8 cellular contexts compared by ENCODE assay signal in genomic region chr17:37650419-37651003, GRCh38. TPM values are rescaled to one million over a fixed set of nuclear protein-coding genes. Genes with fewer than 3 reads are reported as not detected.
A peak's percentile ranks its signal among the peaks of the same experiment; 100 is the strongest.
DNase-seq lines count a peak whose midpoint lies in the region; ATAC-seq and TF ChIP-seq lines count a peak whose summit lies in the region.

No MANE protein-coding gene starts in this region.

- no peak for ATAC-seq in HG03354 (IDR thresholded peaks at IDR 0.05; ENCODE audit: poor library complexity, severe bottlenecking, unreplicated experiment)

- no peaks in the 10 kb centered on the region for H3K9me3 Mint-ChIP-seq in CD4-positive, alpha-beta memory T cell

- no peaks in the 10 kb centered on the region for H3K4me1 Mint-ChIP-seq in CD4-positive, alpha-beta memory T cell

- intact Hi-C loops in transverse colon (cut with DNase I; ENCODE audit: low total_unique reads), result no loop called here
- intact Hi-C loops in CD4-positive, alpha-beta memory T cell (cut with micrococcal nuclease), result no loop called here

- CTCF ChIA-PET in CD4-positive, alpha-beta memory T cell (lab: Charles Lee; ENCODE audit: partially characterized antibody), result no interaction called here

- H3K36me3 ChIP-seq in transverse colon, result no peaks in the 10 kb centered on the region
- no peaks in the 10 kb centered on the region for H3K36me3 ChIP-seq in CD4-positive, alpha-beta memory T cell (ENCODE audit: insufficient read depth, low read length)

- peaks cover 7% of the 10 kb centered on the region for H3K27me3 ChIP-seq in transverse colon
- peaks cover 11% of the 10 kb centered on the region for H3K27me3 ChIP-seq in CD4-positive, alpha-beta memory T cell (ENCODE audit: insufficient read depth, low read length)

- TF ChIP-seq POLR2A in transverse colon (IDR thresholded peaks at IDR 0.05), result no peak

- in situ Hi-C loops in ACHN (cut with HindIII; ENCODE audit: low pct_ligation_motif_present, low pct_unique_long_range_greater_than_20kb, low sequenced_read_pairs), result no loop called here
- in situ Hi-C loops in transverse colon (cut with MboI; ENCODE audit: low pct_ligation_motif_present in 1 of 4, low pct_unique_long_range_greater_than_20kb in 1 of 4, low sequenced_read_pairs in 3 of 4), result no loop called here

- WGBS in transverse colon (ENCODE audit: low coverage in 1 of 2), 2 donors, result 51 to 59% methylated on average over 6 of the region's 6 CpGs

- peak; percentile 16; the same call in 1 of the 2 replicates for TF ChIP-seq CTCF in GM12875 (IDR thresholded peaks at IDR 0.05; ENCODE audit: borderline replicate concordance, insufficient read depth, low read depth, low read length)
- peak; percentile 51 for TF ChIP-seq CTCF in foreskin fibroblast (IDR thresholded peaks at IDR 0.05; ENCODE audit: low read depth, low read length)
- TF ChIP-seq CTCF in transverse colon (IDR thresholded peaks at IDR 0.05), result peak; percentile 5 to 48 (median 40)

- H3K4me3 ChIP-seq in GM12875 (ENCODE audit: low read depth, low read length), result no peak overlapping the region
- no peak overlapping the region for H3K4me3 ChIP-seq in foreskin fibroblast (ENCODE audit: low read depth in 1 of 2, low read length in 2 of 2)
- no peak overlapping the region for H3K4me3 ChIP-seq in transverse colon
- H3K4me3 ChIP-seq in CD4-positive, alpha-beta memory T cell (ENCODE audit: low read length in 2 of 2), result no peak overlapping the region

- no peak overlapping the region for H3K4me3 Mint-ChIP-seq in CD4-positive, alpha-beta memory T cell

- DNase-seq in ACHN, result peak; percentile 73
- DNase-seq in RKO (ENCODE audit: low spot score), result peak; percentile 72
- peak; percentile 35 to 79 for DNase-seq in foreskin fibroblast
- DNase-seq in transverse colon, result peak; percentile 41
- no peak for DNase-seq in activated T-cell treated with anti-CD3 and anti-CD28 coated beads, Interleukin-2, amount 50 U/mL, for 1 hour
- no peak for DNase-seq in CD4-positive, alpha-beta memory T cell

- POLR2A ChIA-PET in CD4-positive, alpha-beta memory T cell (lab: Charles Lee; ENCODE audit: partially characterized antibody), result no interaction called here

- H3K4me1 ChIP-seq in transverse colon, result no peaks in the 10 kb centered on the region
- no peaks in the 10 kb centered on the region for H3K4me1 ChIP-seq in CD4-positive, alpha-beta memory T cell (ENCODE audit: insufficient read depth, low read length)

- H3K27ac ChIP-seq in transverse colon, result no peak overlapping the region
- H3K27ac ChIP-seq in CD4-positive, alpha-beta memory T cell (ENCODE audit: low read depth, low read length), result no peak overlapping the region

- no peak overlapping the region for H3K27ac Mint-ChIP-seq in CD4-positive, alpha-beta memory T cell

- no peak for TF ChIP-seq EP300 in transverse colon (IDR thresholded peaks at IDR 0.05; ENCODE audit: low read depth)

- no peaks in the 10 kb centered on the region for H3K9me3 ChIP-seq in transverse colon
- H3K9me3 ChIP-seq in CD4-positive, alpha-beta memory T cell (ENCODE audit: control insufficient read depth in 1 of 2, low read length in 2 of 2), result no peaks in the 10 kb centered on the region

- peaks cover 37 to 41% of the 10 kb centered on the region in 2 donors for H3K27me3 Mint-ChIP-seq in CD4-positive, alpha-beta memory T cell

- no peaks in the 10 kb centered on the region for H3K36me3 Mint-ChIP-seq in CD4-positive, alpha-beta memory T cell

RNA-seq across cellular contexts. Expression of gene DDX52, which starts 7.3 kb away (rescaled TPM):
- total RNA-seq in transverse colon, result 10 to 100 TPM in 3 of 4 donors, 1 to 10 TPM in 1; 4.9 to 30.4 (median 19.9) TPM
- 10 to 100 TPM; 25.7 to 26.5 TPM for total RNA-seq in CD4-positive, alpha-beta memory T cell
- 10 to 100 TPM; 10.9 to 16.1 TPM for polyA plus RNA-seq in CD4-positive, alpha-beta memory T cell

RNA-seq across cellular contexts. Expression of gene SYNRG, which starts 41.3 kb away (rescaled TPM):
- 100 to 1,000 TPM in 1 of 4 donors, 10 to 100 TPM in 3; 30.2 to 151 (median 56.7) TPM for total RNA-seq in transverse colon
- 100 to 1,000 TPM; 135 to 148 TPM for total RNA-seq in CD4-positive, alpha-beta memory T cell
- 10 to 100 TPM; 34.2 to 96.0 TPM for polyA plus RNA-seq in CD4-positive, alpha-beta memory T cell

Comparison
In these comparisons a context has a peak if more than half of its experiments do, and no peak if none do; other contexts are left out.
1. DNase-seq: peak in ACHN (single experiment), RKO (single experiment), foreskin fibroblast (2 of 2) and transverse colon (single experiment); none in activated T-cell treated with anti-CD3 and anti-CD28 coated beads, Interleukin-2, amount 50 U/mL, for 1 hour (single experiment) and CD4-positive, alpha-beta memory T cell (0 of 5).
2. Peak in every context shown above with its lines, with median percentiles within 50 percentile points of each other: CTCF ChIP-seq.